12 cellular contexts compared by ENCODE assay signal in genomic region chr16:55521792-55522191, GRCh38. TPM values are rescaled to one million over a fixed set of nuclear protein-coding genes. Genes with fewer than 3 reads are reported as not detected.
"Had no signal": no experiment of that assay in that cellular context is flagged by ENCODE, and none has a peak within 500 bp of the region (broad histone marks: within the 10 kb centered on the region; RNA-seq: fewer than 3 reads in every experiment).

No MANE protein-coding gene starts in this region.

- H3K9me3 ChIP-seq: HAP-1 had no signal

- FAIRE-seq: H1, H54 had no signal

- H3K36me3 ChIP-seq: HAP-1 had no signal

- H3K27ac Mint-ChIP-seq: GM23338, H9, HFFc6 had no signal

- H3K4me3 Mint-ChIP-seq: GM23338, H9, HFFc6 had no signal

- DNase-seq: GM23248, GOT3, H7, H9, HCEC 1CT, HFFc6 had no signal

- H2AFZ ChIP-seq: GM23248, GM23338 had no signal

- ATAC-seq: GM23338, HCT116 had no signal

- H3K4me2 ChIP-seq: GM23338 had no signal

- H3K4me3 ChIP-seq: GM23248, GM23338, HAP-1 had no signal

- H3K9ac ChIP-seq: GM23248 had no signal

- H3K27ac ChIP-seq: GM23248 had no signal

RNA-seq across cellular contexts. Expression of gene CAPNS2, which starts 44.7 kb away (rescaled TPM):
- total RNA-seq: GM23248, H1, H4, H9 had no signal
- polyA plus RNA-seq: GM23248, GM23338, H1 had no signal
